Comparison of ENCODE assay signal across 9 cellular contexts in genomic region chr10:128078136-128078969, GRCh38. TPM values are rescaled to one million over a fixed set of nuclear protein-coding genes. Genes with fewer than 3 reads are reported as not detected.
A peak's percentile ranks its signal among the peaks of the same experiment; 100 is the strongest.
DNase-seq lines count a peak whose midpoint lies in the region; ATAC-seq and TF ChIP-seq lines count a peak whose summit lies in the region.
"Had no signal": no experiment of that assay in that cellular context is flagged by ENCODE, and none has a peak within 500 bp of the region (broad histone marks: within the 10 kb centered on the region; RNA-seq: fewer than 3 reads in every experiment).

No MANE protein-coding gene starts in this region.

- TF ChIP-seq CTCF in fibroblast of the aortic adventitia (IDR thresholded peaks at IDR 0.05; ENCODE audit: insufficient read depth, low read length): peak; percentile 90
- peak; percentile 72 for TF ChIP-seq CTCF in progenitor cell of endocrine pancreas (IDR thresholded peaks at IDR 0.05; ENCODE audit: unreplicated experiment)

- peaks cover 0 to 14% (median 3%) of the 10 kb centered on the region in 4 donors for H3K4me1 Mint-ChIP-seq in CD4-positive, CD25-positive, alpha-beta regulatory T cell
- H3K4me1 Mint-ChIP-seq in progenitor cell of endocrine pancreas (ENCODE audit: low read depth): no peaks in the 10 kb centered on the region
- H3K4me1 Mint-ChIP-seq: IgD-negative memory B cell had no signal

- no peaks in the 10 kb centered on the region for H3K9me3 Mint-ChIP-seq in CD4-positive, CD25-positive, alpha-beta regulatory T cell
- no peaks in the 10 kb centered on the region for H3K9me3 Mint-ChIP-seq in progenitor cell of endocrine pancreas (ENCODE audit: low read depth)
- H3K9me3 Mint-ChIP-seq: IgD-negative memory B cell had no signal

- no peaks in the 10 kb centered on the region for H3K27me3 ChIP-seq in CD4-positive, CD25-positive, alpha-beta regulatory T cell (ENCODE audit: control insufficient read depth, insufficient read depth, low read length)

- H3K27me3 Mint-ChIP-seq in CD4-positive, CD25-positive, alpha-beta regulatory T cell: no peaks in the 10 kb centered on the region
- peaks cover 16% of the 10 kb centered on the region for H3K27me3 Mint-ChIP-seq in progenitor cell of endocrine pancreas
- H3K27me3 Mint-ChIP-seq: IgD-negative memory B cell had no signal

- peaks cover 46% of the 10 kb centered on the region for H3K36me3 Mint-ChIP-seq in CD4-positive, CD25-positive, alpha-beta regulatory T cell
- H3K36me3 Mint-ChIP-seq in progenitor cell of endocrine pancreas (ENCODE audit: insufficient read depth): no peaks in the 10 kb centered on the region

- H3K27ac Mint-ChIP-seq in CD4-positive, CD25-positive, alpha-beta regulatory T cell: no peak overlapping the region
- H3K27ac Mint-ChIP-seq in progenitor cell of endocrine pancreas: no peak overlapping the region
- H3K27ac Mint-ChIP-seq: IgD-negative memory B cell had no signal

- peak; percentile 60 to 62 for ATAC-seq in CD4-positive, CD25-positive, alpha-beta regulatory T cell (ENCODE audit: low read depth in 2 of 2)
- peak; percentile 63 for ATAC-seq in GM19035 (IDR thresholded peaks at IDR 0.05; ENCODE audit: unreplicated experiment)
- no peak for ATAC-seq in HG03457 (IDR thresholded peaks at IDR 0.05; ENCODE audit: unreplicated experiment)

- peak; percentile 28 to 38 (median 31) for DNase-seq in CD4-positive, CD25-positive, alpha-beta regulatory T cell
- DNase-seq in Kasumi-1 (lab: John Stamatoyannopoulos, UW) (peak; percentile 48 to 57), fibroblast of the aortic adventitia (ENCODE audit: low read depth) (peak; percentile 53), progenitor cell of endocrine pancreas (ENCODE audit: low spot score, unreplicated experiment) (peak; percentile 47), SHP77 treated with DMSO at 0.1 percent for 48 hours (lab: John Stamatoyannopoulos, UW) (no peak)
- peak; percentile 76 for DNase-seq in activated CD8-positive, alpha-beta memory T cell treated with anti-CD3 and anti-CD28 coated beads for 24 hours

- H3K27ac ChIP-seq in CD4-positive, CD25-positive, alpha-beta regulatory T cell (ENCODE audit: insufficient read depth, low read length, poor library complexity, severe bottlenecking): peak overlapping the region; percentile 19

- H3K9me3 ChIP-seq in CD4-positive, CD25-positive, alpha-beta regulatory T cell (ENCODE audit: control insufficient read depth in 2 of 2, low read length in 2 of 2): no peaks in the 10 kb centered on the region

- peaks cover 90% of the 10 kb centered on the region for H3K36me3 ChIP-seq in CD4-positive, CD25-positive, alpha-beta regulatory T cell (ENCODE audit: control insufficient read depth, insufficient read depth, low read length)

- H3K4me3 Mint-ChIP-seq in CD4-positive, CD25-positive, alpha-beta regulatory T cell: no peak overlapping the region
- H3K4me3 Mint-ChIP-seq in progenitor cell of endocrine pancreas (ENCODE audit: low read depth): no peak overlapping the region
- H3K4me3 Mint-ChIP-seq: IgD-negative memory B cell had no signal

- no peaks in the 10 kb centered on the region for H3K4me1 ChIP-seq in CD4-positive, CD25-positive, alpha-beta regulatory T cell (ENCODE audit: control insufficient read depth, insufficient read depth, low read length, poor library complexity, severe bottlenecking)

- H3K4me3 ChIP-seq in CD4-positive, CD25-positive, alpha-beta regulatory T cell (ENCODE audit: low read depth, low read length): no peak overlapping the region
- no peak overlapping the region for H3K4me3 ChIP-seq in fibroblast of the aortic adventitia (ENCODE audit: low read depth, low read length)

RNA-seq across cellular contexts. Expression of gene MKI67, which starts 47.9 kb away (rescaled TPM):
- 13.5 TPM for total RNA-seq in CD4-positive, CD25-positive, alpha-beta regulatory T cell
- polyA plus RNA-seq in CD4-positive, CD25-positive, alpha-beta regulatory T cell: under 1 TPM; 0.06 to 0.98 (median 0.65) TPM
- total RNA-seq in fibroblast of the aortic adventitia (ENCODE audit: low replicate concordance) (1.6 and 38.7 TPM in 2 replicates), progenitor cell of endocrine pancreas (45.7 and 48.8 TPM in 2 replicates)
